8 cellular contexts compared by ENCODE assay signal in the genomic region with DNA sequence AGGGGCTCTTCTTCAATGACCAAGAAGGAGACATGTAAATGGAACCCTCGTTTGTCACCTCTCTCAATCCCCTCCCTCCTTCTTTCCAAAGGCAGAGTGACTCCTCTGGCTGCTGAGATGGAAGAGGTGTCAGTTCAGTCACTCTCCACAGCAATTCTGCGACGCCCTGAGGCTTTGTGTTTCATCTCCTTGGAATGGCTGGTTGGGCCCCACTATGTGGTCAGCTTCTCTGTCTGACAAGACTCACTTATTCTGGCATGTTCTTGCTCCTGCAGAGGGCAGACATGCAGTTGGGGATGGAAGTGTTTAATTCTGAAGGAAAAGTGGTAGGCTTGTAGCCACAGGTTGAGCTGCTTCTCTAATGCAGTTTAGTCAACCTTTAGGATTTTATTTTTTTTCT. TPM values are rescaled to one million over a fixed set of nuclear protein-coding genes. Genes with fewer than 3 reads are reported as not detected.
DNase-seq lines count a peak whose midpoint lies in the region; TF ChIP-seq lines count a peak whose summit lies in the region.
"Not testable (repeated sequence)": the region's sequence is repeated elsewhere in the genome, so short reads cannot be mapped to it uniquely, and the experiment has no call there.

No MANE protein-coding gene starts in this region.

- not testable (repeated sequence) for H3K27me3 ChIP-seq in NT2/D1 (ENCODE audit: insufficient read depth, insufficient read length); WERI-Rb-1 (ENCODE audit: insufficient read depth, low read depth, severe bottlenecking); neural progenitor cell

- H3F3A ChIP-seq in neural progenitor cell (ENCODE audit: low read depth), result not testable (repeated sequence)

- H3K9me3 Mint-ChIP-seq in neural progenitor cell, result not testable (repeated sequence)

- not testable (repeated sequence) for H4K20me1 ChIP-seq in neural progenitor cell (ENCODE audit: low read depth)

- H3K9ac ChIP-seq in NT2/D1 (ENCODE audit: insufficient read length, low read depth); neural progenitor cell: not testable (repeated sequence)

- not testable (repeated sequence) for H3K36me3 ChIP-seq in NT2/D1 (ENCODE audit: insufficient read depth, insufficient read length, low read length); WERI-Rb-1; neural progenitor cell

- POLR2A ChIA-PET in HEK293T (lab: Yijun Ruan, JAX), result not testable (repeated sequence)

- H3K79me2 ChIP-seq in neural progenitor cell (ENCODE audit: low read depth), result not testable (repeated sequence)

- peak; percentile 59 for DNase-seq in AG20443 (ENCODE audit: low spot score)
- DNase-seq in GM04504 (ENCODE audit: low read depth), result peak; percentile 20
- DNase-seq in HEK293T (ENCODE audit: extremely low spot score), result peak; percentile 6
- peak; percentile 33 for DNase-seq in NT2/D1 (ENCODE audit: low read depth, low spot score)
- peak; percentile 19 for DNase-seq in WERI-Rb-1
- DNase-seq in ecto neural progenitor cell (ENCODE audit: low spot score), result peak; percentile 48
- DNase-seq in iPS-NIHi7 (ENCODE audit: extremely low spot score), result peak; percentile 45
- DNase-seq in neural progenitor cell (ENCODE audit: low spot score), result peak; percentile 1

- peak overlapping the region; percentile 39 for H3K27ac Mint-ChIP-seq in neural progenitor cell

- not testable (repeated sequence) for H3K27me3 Mint-ChIP-seq in neural progenitor cell (ENCODE audit: insufficient read depth, low read depth)

- H2AFZ ChIP-seq in neural progenitor cell (replicated peaks), result peak overlapping the region; percentile 52

- not testable (repeated sequence) for H3K4me1 ChIP-seq in NT2/D1 (ENCODE audit: insufficient read depth, insufficient read length); neural progenitor cell

- H3K36me3 Mint-ChIP-seq in neural progenitor cell, result not testable (repeated sequence)

- H3K4me3 Mint-ChIP-seq in neural progenitor cell, result not testable (repeated sequence)

- not testable (repeated sequence) for H3K27ac ChIP-seq in WERI-Rb-1, neural progenitor cell

- H3K4me2 ChIP-seq in neural progenitor cell, result not testable (repeated sequence)

- CTCF ChIA-PET in HEK293T (lab: Yijun Ruan, JAX), result not testable (repeated sequence)

- H3K4me1 Mint-ChIP-seq in neural progenitor cell, result not testable (repeated sequence)

- TF ChIP-seq CTCF in WERI-Rb-1 (IDR thresholded peaks at IDR 0.05; ENCODE audit: low read depth, low read length); neural progenitor cell (IDR thresholded peaks at IDR 0.05): not testable (repeated sequence)

- H3K9me3 ChIP-seq in NT2/D1 (ENCODE audit: insufficient read depth, low read length); WERI-Rb-1 (ENCODE audit: severe bottlenecking); neural progenitor cell (ENCODE audit: low read depth): not testable (repeated sequence)

- H3K4me3 ChIP-seq in NT2/D1 (ENCODE audit: insufficient read length, low read depth); WERI-Rb-1 (ENCODE audit: low read depth, low read length); neural progenitor cell: not testable (repeated sequence)

RNA-seq across cellular contexts. Expression of a gene that starts 25.1 kb away (rescaled TPM):
- total RNA-seq in neural progenitor cell (ENCODE audit: low replicate concordance), result 7.4 and 9.1 TPM in 2 replicates

Comparison
In these comparisons a context has a peak if more than half of its experiments do, and no peak if none do; other contexts are left out.
1. DNase-seq: peak in every context shown above with its lines; median percentile 59 in AG20443; 48 in ecto neural progenitor cell; 45 in iPS-NIHi7; 33 in NT2/D1; 20 in GM04504; 19 in WERI-Rb-1; 6 in HEK293T; 1 in neural progenitor cell.